21 cellular contexts compared by ENCODE assay signal in the genomic region with DNA sequence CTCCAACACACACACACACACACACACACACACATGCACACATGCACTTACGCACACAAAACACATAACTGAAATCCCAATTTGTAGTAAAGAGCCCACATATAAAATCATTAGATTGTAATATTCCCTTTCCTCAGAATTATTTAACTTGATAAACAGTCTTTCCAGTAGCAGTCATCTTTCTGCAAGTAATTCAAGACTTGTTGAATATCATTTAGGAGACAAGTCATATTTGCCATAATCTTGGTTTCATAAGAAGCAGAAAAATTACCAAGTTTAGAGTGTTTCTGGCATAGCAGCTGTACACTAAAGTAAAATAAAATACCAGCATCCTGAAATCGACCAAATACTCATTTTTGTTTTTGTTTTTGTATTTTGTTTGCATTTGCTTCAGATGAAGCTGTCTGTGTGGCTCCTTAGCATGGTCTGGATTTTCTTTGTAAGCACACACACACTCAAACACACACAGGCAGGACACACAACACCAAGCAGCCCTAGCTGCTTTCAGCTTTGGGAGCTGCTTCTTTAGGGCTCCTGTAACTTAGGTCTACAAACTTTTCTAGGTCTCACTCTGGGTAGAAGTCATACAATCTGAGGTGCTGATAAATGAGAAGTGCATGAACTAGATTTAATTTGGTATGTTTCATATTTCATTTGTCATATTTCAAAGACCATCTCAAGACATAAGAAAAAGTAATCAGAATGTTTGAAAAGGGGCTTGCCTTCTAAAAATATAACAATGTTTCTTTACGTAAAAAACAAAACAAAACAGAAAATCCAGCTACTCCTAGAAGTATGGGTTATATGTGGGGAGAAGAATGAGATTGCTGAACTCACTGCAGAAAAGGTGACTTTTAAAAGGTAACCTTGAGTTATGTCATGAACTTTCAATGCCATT. TPM values are rescaled to one million over a fixed set of nuclear protein-coding genes. Genes with fewer than 3 reads are reported as not detected.
DNase-seq lines count a peak whose midpoint lies in the region; ATAC-seq and TF ChIP-seq lines count a peak whose summit lies in the region.
"Had no signal": no experiment of that assay in that cellular context is flagged by ENCODE, and none has a peak within 500 bp of the region (broad histone marks: within the 10 kb centered on the region; RNA-seq: fewer than 3 reads in every experiment).

No MANE protein-coding gene starts in this region.

- H3K79me2 ChIP-seq in parathyroid adenoma (no peaks in the 10 kb centered on the region), osteoblast (ENCODE audit: insufficient read depth, low read length) (no peaks in the 10 kb centered on the region)

- H3K4me2 ChIP-seq in parathyroid adenoma (ENCODE audit: low read length) (peak overlapping the region; percentile 84), osteoblast (ENCODE audit: insufficient read depth, low read length) (no peak overlapping the region)

- no peak for DNase-seq in WTC11 (ENCODE audit: low spot score)
- DNase-seq in NK-92 (lab: John Stamatoyannopoulos, UW; ENCODE audit: unreplicated experiment), result no peak
- no peak for DNase-seq in osteoblast (ENCODE audit: insufficient read length, low spot score, missing footprints)
- no peak for DNase-seq in stimulated activated CD8-positive, alpha-beta memory T cell treated with anti-CD3 and anti-CD28 coated beads, Interleukin-4, amount 100 ng/mL, for 48 hours
- DNase-seq: activated CD4-positive, alpha-beta T cell treated with anti-CD3 and anti-CD28 coated beads, Interleukin-2, amount 50 U/mL, for 48 hours; AML-193; aorta; DMS79; NCI-H1417 treated with DMSO at 0.1 percent for 48 hours; NCI-H524; pancreas; trophoblast cell had no signal

- H3K4me3 ChIP-seq in iPS-18a (ENCODE audit: low read length), result peak overlapping the region; percentile 74
- H3K4me3 ChIP-seq in parathyroid adenoma (ENCODE audit: low read depth, low read length), result peak overlapping the region; percentile 88
- H3K4me3 ChIP-seq in osteoblast (ENCODE audit: insufficient read depth, low read length), result no peak overlapping the region
- H3K4me3 ChIP-seq: pancreas had no signal

- H3K4me1 ChIP-seq in ES-I3 (ENCODE audit: insufficient read depth, low read length) (peaks cover 24% of the 10 kb centered on the region; the same call in 1 of the 2 replicates), iPS-18a (ENCODE audit: control insufficient read depth, low read depth, low read length) (peaks cover 57% of the 10 kb centered on the region), parathyroid adenoma (no peaks in the 10 kb centered on the region), osteoblast (ENCODE audit: insufficient read depth, low read length) (no peaks in the 10 kb centered on the region)

- no peak overlapping the region for H2AFZ ChIP-seq in parathyroid adenoma
- no peak overlapping the region for H2AFZ ChIP-seq in osteoblast (ENCODE audit: low read length)

- H3K36me3 ChIP-seq in ES-I3 (ENCODE audit: insufficient read depth, low read length) (no peaks in the 10 kb centered on the region), iPS-18a (ENCODE audit: control insufficient read depth, low read depth, low read length) (peaks cover 8% of the 10 kb centered on the region), parathyroid adenoma (ENCODE audit: control insufficient read depth, insufficient read depth, low read length) (no peaks in the 10 kb centered on the region), osteoblast (ENCODE audit: insufficient read depth, low read length) (no peaks in the 10 kb centered on the region)
- H3K36me3 ChIP-seq: pancreas had no signal

- peaks cover under 1% of the 10 kb centered on the region; the same call in 1 of the 2 replicates for H3K27me3 Mint-ChIP-seq in WTC11 (ENCODE audit: low read depth)

- peak overlapping the region; percentile 28; the same call in 1 of the 2 replicates for H3K27ac Mint-ChIP-seq in WTC11
- H3K27ac Mint-ChIP-seq: IgD-negative memory B cell had no signal

- CTCF ChIA-PET in WTC11 (lab: Charles Lee), result no interaction called here

- peaks cover 2% of the 10 kb centered on the region for H3K27me3 ChIP-seq in iPS-18a (ENCODE audit: control insufficient read depth, insufficient read depth, low read length)
- no peaks in the 10 kb centered on the region for H3K27me3 ChIP-seq in parathyroid adenoma (ENCODE audit: control insufficient read depth, insufficient read depth, low read length)
- peaks cover 2% of the 10 kb centered on the region for H3K27me3 ChIP-seq in osteoblast (ENCODE audit: insufficient read depth, low read length)

- H3K9ac ChIP-seq in ES-I3 (ENCODE audit: low read depth, low read length) (peak overlapping the region; percentile 86), iPS-18a (ENCODE audit: low read length) (peak overlapping the region; percentile 92), parathyroid adenoma (no peak overlapping the region)

- no peaks in the 10 kb centered on the region for H3K9me3 Mint-ChIP-seq in WTC11
- H3K9me3 Mint-ChIP-seq: activated T-helper 1 cell treated with anti-CD3 and anti-CD28 coated beads, Interleukin-12 subunit alpha, Interleukin-12 subunit beta, Interleukin-2, Interleukin-4 antibody, amounts not matched to agents 30 ng/mL and 10 ng/mL and 1 ng/mL, durations not matched to agents 14 hours and 24 hours and 36 hours; IgD-negative memory B cell had no signal

- H4K20me1 ChIP-seq in osteoblast (ENCODE audit: insufficient read depth, low read length), result no peaks in the 10 kb centered on the region

- H3K27ac ChIP-seq in iPS-18a (ENCODE audit: low read length), result no peak overlapping the region
- no peak overlapping the region for H3K27ac ChIP-seq in parathyroid adenoma
- no peak overlapping the region for H3K27ac ChIP-seq in osteoblast (ENCODE audit: low read depth, low read length)
- H3K27ac ChIP-seq: pancreas, RWPE1 had no signal

- H3K36me3 Mint-ChIP-seq in WTC11, result peaks cover 4% of the 10 kb centered on the region
- H3K36me3 Mint-ChIP-seq: IgD-negative memory B cell had no signal

- peak overlapping the region; percentile 90 for H3K4me3 Mint-ChIP-seq in WTC11
- H3K4me3 Mint-ChIP-seq: activated T-helper 1 cell treated with anti-CD3 and anti-CD28 coated beads, Interleukin-12 subunit alpha, Interleukin-12 subunit beta, Interleukin-2, Interleukin-4 antibody, amounts not matched to agents 30 ng/mL and 10 ng/mL and 1 ng/mL, durations not matched to agents 14 hours and 24 hours and 36 hours; IgD-negative memory B cell had no signal

- ATAC-seq in WTC11, result no peak
- no peak for ATAC-seq in HG03108 (IDR thresholded peaks at IDR 0.05; ENCODE audit: unreplicated experiment)
- ATAC-seq: pancreas had no signal

- H3K4me1 Mint-ChIP-seq in WTC11, result peaks cover 62% of the 10 kb centered on the region
- H3K4me1 Mint-ChIP-seq: IgD-negative memory B cell had no signal

- H3K9me3 ChIP-seq in ES-I3 (ENCODE audit: control insufficient read depth, insufficient read depth, low read length), result no peaks in the 10 kb centered on the region
- H3K9me3 ChIP-seq in iPS-18a (ENCODE audit: control insufficient read depth, low read depth, low read length), result no peaks in the 10 kb centered on the region
- H3K9me3 ChIP-seq in parathyroid adenoma (ENCODE audit: control insufficient read depth, low read length), result no peaks in the 10 kb centered on the region
- H3K9me3 ChIP-seq in osteoblast (ENCODE audit: low read depth, low read length), result no peaks in the 10 kb centered on the region
- H3K9me3 ChIP-seq: pancreas had no signal

- no peak for TF ChIP-seq CTCF in WTC11 (IDR thresholded peaks at IDR 0.05)
- TF ChIP-seq CTCF in parathyroid adenoma (IDR thresholded peaks at IDR 0.05), result no peak
- TF ChIP-seq CTCF in osteoblast (IDR thresholded peaks at IDR 0.05; ENCODE audit: extremely low read depth, low read depth, low read length), result no peak

- POLR2A ChIA-PET in WTC11 (lab: Charles Lee), result interaction anchor here (1.4 kb wide), 1 partner anchor 33 kb away, joined by 6 read pairs; no protein-coding TSS in a partner anchor

TF ChIP-seq in WTC11, 78 proteins besides CTCF, POLR2A, EP300 and RAD21:
- TF ChIP-seq GABPB1 (CRISPR knock-in tag; IDR thresholded peaks at IDR 0.05), result no peak
- no peak for TF ChIP-seq TP53 (CRISPR knock-in tag; IDR thresholded peaks at IDR 0.05)
- no peak for TF ChIP-seq ETV6 (CRISPR knock-in tag; IDR thresholded peaks at IDR 0.05)
- TF ChIP-seq ZNF232 (CRISPR knock-in tag; IDR thresholded peaks at IDR 0.05), result no peak
- TF ChIP-seq NR2C2 (CRISPR knock-in tag; IDR thresholded peaks at IDR 0.05), result no peak
- TF ChIP-seq ZNF138 (CRISPR knock-in tag; conservative IDR thresholded peaks at IDR 0.05), result no peak
- no peak for TF ChIP-seq JUN (CRISPR knock-in tag; IDR thresholded peaks at IDR 0.05)
- no peak for TF ChIP-seq IRF2 (CRISPR knock-in tag; IDR thresholded peaks at IDR 0.05; ENCODE audit: borderline replicate concordance, low read depth)
- TF ChIP-seq, protein P1, sequence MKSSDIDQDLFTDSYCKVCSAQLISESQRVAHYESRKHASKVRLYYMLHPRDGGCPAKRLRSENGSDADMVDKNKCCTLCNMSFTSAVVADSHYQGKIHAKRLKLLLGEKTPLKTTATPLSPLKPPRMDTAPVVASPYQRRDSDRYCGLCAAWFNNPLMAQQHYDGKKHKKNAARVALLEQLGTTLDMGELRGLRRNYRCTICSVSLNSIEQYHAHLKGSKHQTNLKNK (CRISPR knock-in tag; IDR thresholded peaks at IDR 0.05), result no peak
- no peak for TF ChIP-seq NR1H2 (CRISPR knock-in tag; IDR thresholded peaks at IDR 0.05)
- no peak for TF ChIP-seq SP1 (CRISPR knock-in tag; conservative IDR thresholded peaks at IDR 0.05)
- TF ChIP-seq, protein P2, sequence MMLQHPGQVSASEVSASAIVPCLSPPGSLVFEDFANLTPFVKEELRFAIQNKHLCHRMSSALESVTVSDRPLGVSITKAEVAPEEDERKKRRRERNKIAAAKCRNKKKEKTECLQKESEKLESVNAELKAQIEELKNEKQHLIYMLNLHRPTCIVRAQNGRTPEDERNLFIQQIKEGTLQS (CRISPR knock-in tag; conservative IDR thresholded peaks at IDR 0.05), result no peak
- no peak for TF ChIP-seq FOXP1 (CRISPR knock-in tag; IDR thresholded peaks at IDR 0.05; ENCODE audit: borderline replicate concordance)

RNA-seq across cellular contexts. Expression of a gene that starts 3.0 kb away (rescaled TPM):
- total RNA-seq in WTC11 (2021) (63.9 to 67.0 TPM (median 65.0 TPM) in 3 replicates), osteoblast (under 0.01 TPM in 2 replicates)
- total RNA-seq: activated T-helper 1 cell treated with anti-CD3 and anti-CD28 coated beads, Interleukin-12 subunit alpha, Interleukin-12 subunit beta, Interleukin-2, Interleukin-4 antibody, amounts not matched to agents 30 ng/mL and 10 ng/mL and 1 ng/mL, durations not matched to agents 14 hours and 24 hours and 36 hours; aorta; lung microvascular endothelial cell; T-helper 2 cell treated with Interferon-gamma antibody and Interleukin-4, amounts not matched to agents 100 ng/mL and 5 ng/mL, for 36 hours had no signal

Comparison
In these comparisons a context has a peak if more than half of its experiments do, and no peak if none do; other contexts are left out.
1. RNA of a gene that starts 3.0 kb away (total RNA-seq): 63.9 to 67.0 TPM in WTC11; under 0.01 TPM in osteoblast; every median in the first group is over 10 times any median in the second.